1 cellular context compared by ENCODE assay signal in the genomic region with DNA sequence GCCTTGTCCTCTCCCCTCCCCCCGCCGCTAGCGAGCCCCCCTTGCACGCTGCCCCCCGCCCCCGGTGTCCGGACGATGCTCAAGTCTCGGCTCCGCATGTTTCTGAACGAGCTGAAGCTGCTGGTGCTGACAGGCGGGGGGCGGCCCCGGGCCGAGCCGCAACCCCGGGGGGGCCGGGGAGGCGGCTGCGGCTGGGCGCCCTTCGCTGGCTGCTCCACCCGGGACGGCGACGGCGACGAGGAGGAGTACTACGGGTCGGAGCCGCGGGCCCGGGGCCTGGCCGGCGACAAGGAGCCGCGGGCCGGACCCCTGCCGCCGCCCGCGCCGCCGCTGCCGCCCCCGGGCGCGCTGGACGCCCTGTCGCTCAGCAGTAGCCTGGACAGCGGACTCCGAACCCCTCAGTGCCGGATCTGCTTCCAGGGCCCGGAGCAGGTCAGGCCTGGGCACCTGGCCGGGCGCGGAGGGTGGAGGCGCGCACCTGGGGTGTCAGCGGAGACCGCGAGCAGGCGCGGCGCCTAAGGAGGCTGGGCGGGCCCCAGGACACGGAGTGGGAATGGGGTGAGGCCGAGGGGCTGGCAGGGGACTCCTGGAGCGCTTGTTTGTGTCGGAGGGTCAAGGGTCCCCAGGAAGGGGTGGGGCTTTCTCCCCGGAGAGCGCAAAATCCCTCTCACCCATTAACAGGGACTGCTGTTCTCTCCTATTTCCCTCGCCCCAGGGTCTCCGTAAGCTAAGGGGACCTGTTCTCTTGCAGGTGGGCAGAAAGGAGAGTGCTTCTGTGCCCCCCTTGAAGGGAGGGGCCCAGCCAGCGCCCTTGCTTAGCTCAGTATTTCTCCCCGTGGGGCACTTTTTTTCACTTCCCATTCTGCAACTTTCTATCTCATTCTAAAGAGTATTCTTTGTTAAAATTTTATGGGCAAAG.
TF ChIP-seq lines count a peak whose summit lies in the region.

No MANE protein-coding gene starts in this region.

TF ChIP-seq in HepG2, 621 proteins besides CTCF, POLR2A, EP300 and RAD21 (continued from another document and continues in another):
- TF ChIP-seq ZNF678 (CRISPR knock-in tag; IDR thresholded peaks at IDR 0.05), result no peak
- TF ChIP-seq ARNT2 (CRISPR knock-in tag; IDR thresholded peaks at IDR 0.05; ENCODE audit: low read depth), result peak; percentile 73; the same call in 1 of the 2 replicates
- TF ChIP-seq FIP1L1 (IDR thresholded peaks at IDR 0.05; ENCODE audit: borderline replicate concordance, insufficient read depth, low read depth, low read length), result no peak
- TF ChIP-seq ZNF644 (CRISPR knock-in tag; IDR thresholded peaks at IDR 0.05; ENCODE audit: low read depth), result no peak
- TF ChIP-seq ZBTB42 (CRISPR knock-in tag; IDR thresholded peaks at IDR 0.05), result peak; percentile 52; the same call in 1 of the 2 replicates
- no peak for TF ChIP-seq CCDC6 (CRISPR knock-in tag; IDR thresholded peaks at IDR 0.05)
- no peak for TF ChIP-seq MXD1 (CRISPR knock-in tag; IDR thresholded peaks at IDR 0.05)
- TF ChIP-seq ZNF230 (CRISPR knock-in tag; IDR thresholded peaks at IDR 0.05), result no peak
- no peak for TF ChIP-seq CBX2 (IDR thresholded peaks at IDR 0.05; ENCODE audit: low read depth, low read length)
- no peak for TF ChIP-seq CBX2 (CRISPR knock-in tag; IDR thresholded peaks at IDR 0.05; ENCODE audit: low read depth)
- TF ChIP-seq ZNF33A (CRISPR knock-in tag; IDR thresholded peaks at IDR 0.05; ENCODE audit: borderline replicate concordance), result no peak
- TF ChIP-seq ZNF782 (CRISPR knock-in tag; IDR thresholded peaks at IDR 0.05; ENCODE audit: borderline replicate concordance), result no peak
- peak; percentile 84 for TF ChIP-seq ZFX (CRISPR knock-in tag; IDR thresholded peaks at IDR 0.05; ENCODE audit: low read depth)
- no peak for TF ChIP-seq THYN1 (CRISPR knock-in tag; IDR thresholded peaks at IDR 0.05; ENCODE audit: borderline replicate concordance, low read depth)
- TF ChIP-seq ZNF572 (CRISPR knock-in tag; IDR thresholded peaks at IDR 0.05), result no peak; the same call in 1 of the 2 replicates
- TF ChIP-seq, protein P1, sequence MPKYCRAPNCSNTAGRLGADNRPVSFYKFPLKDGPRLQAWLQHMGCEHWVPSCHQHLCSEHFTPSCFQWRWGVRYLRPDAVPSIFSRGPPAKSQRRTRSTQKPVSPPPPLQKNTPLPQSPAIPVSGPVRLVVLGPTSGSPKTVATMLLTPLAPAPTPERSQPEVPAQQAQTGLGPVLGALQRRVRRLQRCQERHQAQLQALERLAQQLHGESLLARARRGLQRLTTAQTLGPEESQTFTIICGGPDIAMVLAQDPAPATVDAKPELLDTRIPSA (CRISPR knock-in tag; IDR thresholded peaks at IDR 0.05; ENCODE audit: borderline replicate concordance), result no peak
- TF ChIP-seq ZNF264 (CRISPR knock-in tag; IDR thresholded peaks at IDR 0.05), result no peak
- TF ChIP-seq MATR3 (CRISPR knock-in tag; IDR thresholded peaks at IDR 0.05), result no peak
- TF ChIP-seq NFYC (CRISPR knock-in tag; IDR thresholded peaks at IDR 0.05), result no peak
- TF ChIP-seq, protein P2, sequence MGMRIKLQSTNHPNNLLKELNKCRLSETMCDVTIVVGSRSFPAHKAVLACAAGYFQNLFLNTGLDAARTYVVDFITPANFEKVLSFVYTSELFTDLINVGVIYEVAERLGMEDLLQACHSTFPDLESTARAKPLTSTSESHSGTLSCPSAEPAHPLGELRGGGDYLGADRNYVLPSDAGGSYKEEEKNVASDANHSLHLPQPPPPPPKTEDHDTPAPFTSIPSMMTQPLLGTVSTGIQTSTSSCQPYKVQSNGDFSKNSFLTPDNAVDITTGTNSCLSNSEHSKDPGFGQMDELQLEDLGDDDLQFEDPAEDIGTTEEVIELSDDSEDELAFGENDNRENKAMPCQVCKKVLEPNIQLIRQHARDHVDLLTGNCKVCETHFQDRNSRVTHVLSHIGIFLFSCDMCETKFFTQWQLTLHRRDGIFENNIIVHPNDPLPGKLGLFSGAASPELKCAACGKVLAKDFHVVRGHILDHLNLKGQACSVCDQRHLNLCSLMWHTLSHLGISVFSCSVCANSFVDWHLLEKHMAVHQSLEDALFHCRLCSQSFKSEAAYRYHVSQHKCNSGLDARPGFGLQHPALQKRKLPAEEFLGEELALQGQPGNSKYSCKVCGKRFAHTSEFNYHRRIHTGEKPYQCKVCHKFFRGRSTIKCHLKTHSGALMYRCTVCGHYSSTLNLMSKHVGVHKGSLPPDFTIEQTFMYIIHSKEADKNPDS (CRISPR knock-in tag; IDR thresholded peaks at IDR 0.05), result no peak
- TF ChIP-seq NR1H2 (CRISPR knock-in tag; IDR thresholded peaks at IDR 0.05; ENCODE audit: borderline replicate concordance, low read depth), result no peak
- no peak for TF ChIP-seq ZBTB1 (CRISPR knock-in tag; IDR thresholded peaks at IDR 0.05; ENCODE audit: borderline replicate concordance)
- peak; percentile 74 for TF ChIP-seq POLR2G (IDR thresholded peaks at IDR 0.05; ENCODE audit: low read depth, low read length)
- TF ChIP-seq TARDBP (CRISPR knock-in tag; IDR thresholded peaks at IDR 0.05), result no peak
- TF ChIP-seq ZNF841 (CRISPR knock-in tag; IDR thresholded peaks at IDR 0.05; ENCODE audit: borderline replicate concordance), result no peak
- no peak for TF ChIP-seq ATM (IDR thresholded peaks at IDR 0.05; ENCODE audit: borderline replicate concordance)
- no peak for TF ChIP-seq GZF1 (CRISPR knock-in tag; IDR thresholded peaks at IDR 0.05)
- TF ChIP-seq HDAC2 (CRISPR knock-in tag; IDR thresholded peaks at IDR 0.05), result peak; percentile 63
- no peak for TF ChIP-seq SATB2 (CRISPR knock-in tag; IDR thresholded peaks at IDR 0.05)
- TF ChIP-seq ZFP37 (CRISPR knock-in tag; IDR thresholded peaks at IDR 0.05; ENCODE audit: borderline replicate concordance), result no peak
- TF ChIP-seq ZBTB21 (CRISPR knock-in tag; IDR thresholded peaks at IDR 0.05), result no peak
- TF ChIP-seq, protein P3, sequence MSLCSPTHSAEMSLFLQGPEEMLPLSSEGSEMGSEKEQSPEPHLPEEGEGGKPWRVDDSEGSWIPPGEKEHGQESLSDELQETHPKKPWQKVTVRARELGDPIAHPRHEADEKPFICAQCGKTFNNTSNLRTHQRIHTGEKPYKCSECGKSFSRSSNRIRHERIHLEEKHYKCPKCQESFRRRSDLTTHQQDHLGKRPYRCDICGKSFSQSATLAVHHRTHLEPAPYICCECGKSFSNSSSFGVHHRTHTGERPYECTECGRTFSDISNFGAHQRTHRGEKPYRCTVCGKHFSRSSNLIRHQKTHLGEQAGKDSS (CRISPR knock-in tag; IDR thresholded peaks at IDR 0.05; ENCODE audit: borderline replicate concordance, low read depth), result 0 out of 2 replicates have a peak, but pooled peaks have one; percentile 33
- TF ChIP-seq ZFP62 (CRISPR knock-in tag; IDR thresholded peaks at IDR 0.05), result no peak
- TF ChIP-seq, protein P4, sequence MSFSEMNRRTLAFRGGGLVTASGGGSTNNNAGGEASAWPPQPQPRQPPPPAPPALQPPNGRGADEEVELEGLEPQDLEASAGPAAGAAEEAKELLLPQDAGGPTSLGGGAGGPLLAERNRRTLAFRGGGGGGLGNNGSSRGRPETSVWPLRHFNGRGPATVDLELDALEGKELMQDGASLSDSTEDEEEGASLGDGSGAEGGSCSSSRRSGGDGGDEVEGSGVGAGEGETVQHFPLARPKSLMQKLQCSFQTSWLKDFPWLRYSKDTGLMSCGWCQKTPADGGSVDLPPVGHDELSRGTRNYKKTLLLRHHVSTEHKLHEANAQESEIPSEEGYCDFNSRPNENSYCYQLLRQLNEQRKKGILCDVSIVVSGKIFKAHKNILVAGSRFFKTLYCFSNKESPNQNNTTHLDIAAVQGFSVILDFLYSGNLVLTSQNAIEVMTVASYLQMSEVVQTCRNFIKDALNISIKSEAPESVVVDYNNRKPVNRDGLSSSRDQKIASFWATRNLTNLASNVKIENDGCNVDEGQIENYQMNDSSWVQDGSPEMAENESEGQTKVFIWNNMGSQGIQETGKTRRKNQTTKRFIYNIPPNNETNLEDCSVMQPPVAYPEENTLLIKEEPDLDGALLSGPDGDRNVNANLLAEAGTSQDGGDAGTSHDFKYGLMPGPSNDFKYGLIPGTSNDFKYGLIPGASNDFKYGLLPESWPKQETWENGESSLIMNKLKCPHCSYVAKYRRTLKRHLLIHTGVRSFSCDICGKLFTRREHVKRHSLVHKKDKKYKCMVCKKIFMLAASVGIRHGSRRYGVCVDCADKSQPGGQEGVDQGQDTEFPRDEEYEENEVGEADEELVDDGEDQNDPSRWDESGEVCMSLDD (CRISPR knock-in tag; IDR thresholded peaks at IDR 0.05; ENCODE audit: borderline replicate concordance), result peak; percentile 62; the same call in 1 of the 2 replicates
- TF ChIP-seq, protein P5, sequence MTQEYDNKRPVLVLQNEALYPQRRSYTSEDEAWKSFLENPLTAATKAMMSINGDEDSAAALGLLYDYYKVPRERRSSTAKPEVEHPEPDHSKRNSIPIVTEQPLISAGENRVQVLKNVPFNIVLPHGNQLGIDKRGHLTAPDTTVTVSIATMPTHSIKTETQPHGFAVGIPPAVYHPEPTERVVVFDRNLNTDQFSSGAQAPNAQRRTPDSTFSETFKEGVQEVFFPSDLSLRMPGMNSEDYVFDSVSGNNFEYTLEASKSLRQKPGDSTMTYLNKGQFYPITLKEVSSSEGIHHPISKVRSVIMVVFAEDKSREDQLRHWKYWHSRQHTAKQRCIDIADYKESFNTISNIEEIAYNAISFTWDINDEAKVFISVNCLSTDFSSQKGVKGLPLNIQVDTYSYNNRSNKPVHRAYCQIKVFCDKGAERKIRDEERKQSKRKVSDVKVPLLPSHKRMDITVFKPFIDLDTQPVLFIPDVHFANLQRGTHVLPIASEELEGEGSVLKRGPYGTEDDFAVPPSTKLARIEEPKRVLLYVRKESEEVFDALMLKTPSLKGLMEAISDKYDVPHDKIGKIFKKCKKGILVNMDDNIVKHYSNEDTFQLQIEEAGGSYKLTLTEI (CRISPR knock-in tag; conservative IDR thresholded peaks at IDR 0.05), result no peak
- TF ChIP-seq EED (CRISPR knock-in tag; IDR thresholded peaks at IDR 0.05), result 0 out of 2 replicates have a peak, but pooled peaks have one; percentile 42
- no peak for TF ChIP-seq ZNF567 (CRISPR knock-in tag; IDR thresholded peaks at IDR 0.05; ENCODE audit: borderline replicate concordance)
- TF ChIP-seq FLYWCH1 (CRISPR knock-in tag; IDR thresholded peaks at IDR 0.05), result no peak
- peak; percentile 81 for TF ChIP-seq HDAC1 (CRISPR knock-in tag; IDR thresholded peaks at IDR 0.05)
- no peak; the same call in 1 of the 2 replicates for TF ChIP-seq ZNF724P (CRISPR knock-in tag; IDR thresholded peaks at IDR 0.05; ENCODE audit: borderline replicate concordance)
- 0 out of 3 replicates have a peak, but pooled peaks have one; percentile 31 for TF ChIP-seq MXI1 (IDR thresholded peaks at IDR 0.05; ENCODE audit: borderline replicate concordance, low read depth, low read length)
- TF ChIP-seq SAP130 (CRISPR knock-in tag; IDR thresholded peaks at IDR 0.05; ENCODE audit: low read depth), result peak; percentile 76
- peak; percentile 70; the same call in 1 of the 2 replicates for TF ChIP-seq ZNF333 (CRISPR knock-in tag; IDR thresholded peaks at IDR 0.05; ENCODE audit: borderline replicate concordance)
- TF ChIP-seq HMG20A (CRISPR knock-in tag; IDR thresholded peaks at IDR 0.05; ENCODE audit: borderline replicate concordance), result no peak
- no peak for TF ChIP-seq ZNF562 (CRISPR knock-in tag; IDR thresholded peaks at IDR 0.05; ENCODE audit: borderline replicate concordance)
- no peak for TF ChIP-seq ZNF660 (CRISPR knock-in tag; IDR thresholded peaks at IDR 0.05; ENCODE audit: borderline replicate concordance, low read depth)
- no peak for TF ChIP-seq ZNF577 (CRISPR knock-in tag; IDR thresholded peaks at IDR 0.05; ENCODE audit: borderline replicate concordance, low read depth)
- TF ChIP-seq ELF4 (CRISPR knock-in tag; IDR thresholded peaks at IDR 0.05; ENCODE audit: borderline replicate concordance), result no peak
- TF ChIP-seq ZNF777 (CRISPR knock-in tag; IDR thresholded peaks at IDR 0.05), result no peak; the same call in none of the 2 replicates
- no peak for TF ChIP-seq HNRNPK (IDR thresholded peaks at IDR 0.05; ENCODE audit: low read depth, low read length, poor library complexity, severe bottlenecking)
- no peak for TF ChIP-seq ZNF839 (CRISPR knock-in tag; IDR thresholded peaks at IDR 0.05; ENCODE audit: borderline replicate concordance)
- TF ChIP-seq U2AF1 (optimal IDR thresholded peaks at IDR 0.05; ENCODE audit: low read depth, low read length), result no peak
- no peak for TF ChIP-seq ZNF75D (CRISPR knock-in tag; IDR thresholded peaks at IDR 0.05; ENCODE audit: borderline replicate concordance)
- no peak for TF ChIP-seq ZNF674 (CRISPR knock-in tag; IDR thresholded peaks at IDR 0.05; ENCODE audit: low read depth)
- no peak for TF ChIP-seq E2F2 (CRISPR knock-in tag; IDR thresholded peaks at IDR 0.05; ENCODE audit: borderline replicate concordance)
- no peak for TF ChIP-seq ZNF549 (CRISPR knock-in tag; IDR thresholded peaks at IDR 0.05)
- TF ChIP-seq, protein P6, sequence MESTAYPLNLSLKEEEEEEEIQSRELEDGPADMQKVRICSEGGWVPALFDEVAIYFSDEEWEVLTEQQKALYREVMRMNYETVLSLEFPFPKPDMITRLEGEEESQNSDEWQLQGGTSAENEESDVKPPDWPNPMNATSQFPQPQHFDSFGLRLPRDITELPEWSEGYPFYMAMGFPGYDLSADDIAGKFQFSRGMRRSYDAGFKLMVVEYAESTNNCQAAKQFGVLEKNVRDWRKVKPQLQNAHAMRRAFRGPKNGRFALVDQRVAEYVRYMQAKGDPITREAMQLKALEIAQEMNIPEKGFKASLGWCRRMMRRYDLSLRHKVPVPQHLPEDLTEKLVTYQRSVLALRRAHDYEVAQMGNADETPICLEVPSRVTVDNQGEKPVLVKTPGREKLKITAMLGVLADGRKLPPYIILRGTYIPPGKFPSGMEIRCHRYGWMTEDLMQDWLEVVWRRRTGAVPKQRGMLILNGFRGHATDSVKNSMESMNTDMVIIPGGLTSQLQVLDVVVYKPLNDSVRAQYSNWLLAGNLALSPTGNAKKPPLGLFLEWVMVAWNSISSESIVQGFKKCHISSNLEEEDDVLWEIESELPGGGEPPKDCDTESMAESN (CRISPR knock-in tag; conservative IDR thresholded peaks at IDR 0.05), result no peak
- TF ChIP-seq SMAD1 (CRISPR knock-in tag; IDR thresholded peaks at IDR 0.05; ENCODE audit: borderline replicate concordance, low read depth), result no peak
